In genomic region chr2:143553261-143553660, GRCh38 we compare ENCODE assay signal across 16 cellular contexts.
DNase-seq lines count a peak whose midpoint lies in the region; ATAC-seq lines count a peak whose summit lies in the region.
"Had no signal": no experiment of that assay in that cellular context is flagged by ENCODE, and none has a peak within 500 bp of the region (broad histone marks: within the 10 kb centered on the region; RNA-seq: fewer than 3 reads in every experiment).

No MANE protein-coding gene starts in this region.

- H3K36me3 Mint-ChIP-seq in activated T-cell treated with anti-CD3 and anti-CD28 coated beads, Interleukin-2, amount 50 U/mL, for 4 hours (ENCODE audit: insufficient read depth) = peaks cover 37% of the 10 kb centered on the region

- H3K4me3 Mint-ChIP-seq in activated T-cell treated with anti-CD3 and anti-CD28 coated beads, Interleukin-2, amount 50 U/mL, for 4 hours = no peak overlapping the region
- H3K4me3 Mint-ChIP-seq in stimulated activated naive CD8-positive, alpha-beta T cell treated with anti-CD3 and anti-CD28 coated beads, Interleukin-15, amount 100 ng/mL, for 72 hours = no peak overlapping the region
- H3K4me3 Mint-ChIP-seq: GM23338, natural killer cell had no signal

- H3K4me1 Mint-ChIP-seq in activated T-cell treated with anti-CD3 and anti-CD28 coated beads, Interleukin-2, amount 50 U/mL, for 4 hours (ENCODE audit: low read depth) = peaks cover 6% of the 10 kb centered on the region
- H3K4me1 Mint-ChIP-seq in stimulated activated naive CD8-positive, alpha-beta T cell treated with anti-CD3 and anti-CD28 coated beads, Interleukin-15, amount 100 ng/mL, for 72 hours = peaks cover 9% of the 10 kb centered on the region
- H3K4me1 Mint-ChIP-seq: GM23338 had no signal

- DNase-seq in stimulated activated CD4-positive, alpha-beta T cell treated with anti-CD3 and anti-CD28 coated beads, Interleukin-12 subunit alpha, Interleukin-12 subunit beta, amount 100 ng/mL, for 48 hours (ENCODE audit: low read depth in 2 of 3, low spot score in 1 of 3) = peak in 2 of 3 donors; percentile 8 to 16
- DNase-seq in stimulated activated CD4-positive, alpha-beta T cell treated with anti-CD3 and anti-CD28 coated beads, Interleukin-12 subunit alpha, Interleukin-12 subunit beta, amount 100 ng/mL, for 4 hours = no peak
- no peak for DNase-seq in activated T-cell treated with anti-CD3 and anti-CD28 coated beads, Interleukin-2, amount 50 U/mL, for 4 hours
- peak in 1 of 2 donors; percentile 28 for DNase-seq in stimulated activated naive CD8-positive, alpha-beta T cell treated with anti-CD3 and anti-CD28 coated beads, Interleukin-15, amount 100 ng/mL, for 72 hours
- DNase-seq in AG08396 (ENCODE audit: low spot score) (no peak), substantia nigra (lab: John Stamatoyannopoulos, UW) (no peak), NCI-H1417 (lab: John Stamatoyannopoulos, UW) (no peak)
- DNase-seq: activated CD4-positive, alpha-beta T cell treated with anti-CD3 and anti-CD28 coated beads, Interleukin-2, amount 50 U/mL, for 1 hour; aorta; effector CD8-positive, alpha-beta T cell; glutamatergic neuron; left colon; natural killer cell; NCI-H2081 treated with DMSO at 0.1 percent for 48 hours had no signal

- no peak overlapping the region for H3K27ac ChIP-seq in substantia nigra (ENCODE audit: low read depth, low read length, poor library complexity, severe bottlenecking)

- H3K9me3 Mint-ChIP-seq in activated T-cell treated with anti-CD3 and anti-CD28 coated beads, Interleukin-2, amount 50 U/mL, for 4 hours = no peaks in the 10 kb centered on the region
- no peaks in the 10 kb centered on the region for H3K9me3 Mint-ChIP-seq in stimulated activated naive CD8-positive, alpha-beta T cell treated with anti-CD3 and anti-CD28 coated beads, Interleukin-15, amount 100 ng/mL, for 72 hours
- H3K9me3 Mint-ChIP-seq: natural killer cell had no signal

- ATAC-seq in HG02870 (IDR thresholded peaks at IDR 0.05; ENCODE audit: unreplicated experiment) = peak; percentile 96
- peak; percentile 93 to 95 for ATAC-seq in activated T-cell treated with anti-CD3 and anti-CD28 coated beads, Interleukin-2, amount 50 U/mL, for 4 hours
- ATAC-seq in stimulated activated naive CD8-positive, alpha-beta T cell treated with anti-CD3 and anti-CD28 coated beads, Interleukin-15, amount 100 ng/mL, for 72 hours = peak; percentile 98
- ATAC-seq: GM23338, left colon, natural killer cell had no signal

- no peaks in the 10 kb centered on the region for H3K27me3 Mint-ChIP-seq in activated T-cell treated with anti-CD3 and anti-CD28 coated beads, Interleukin-2, amount 50 U/mL, for 4 hours (ENCODE audit: low read depth)
- H3K27me3 Mint-ChIP-seq in stimulated activated naive CD8-positive, alpha-beta T cell treated with anti-CD3 and anti-CD28 coated beads, Interleukin-15, amount 100 ng/mL, for 72 hours = no peaks in the 10 kb centered on the region

- H3K27ac Mint-ChIP-seq in stimulated activated naive CD8-positive, alpha-beta T cell treated with anti-CD3 and anti-CD28 coated beads, Interleukin-15, amount 100 ng/mL, for 72 hours = no peak overlapping the region
- H3K27ac Mint-ChIP-seq: GM23338, natural killer cell had no signal

Comparison
In these comparisons a context has a peak if more than half of its experiments do, and no peak if none do; other contexts are left out.
1. DNase-seq: peak in stimulated activated CD4-positive, alpha-beta T cell treated with anti-CD3 and anti-CD28 coated beads, Interleukin-12 subunit alpha, Interleukin-12 subunit beta, amount 100 ng/mL, for 48 hours (2 of 3); none in stimulated activated CD4-positive, alpha-beta T cell treated with anti-CD3 and anti-CD28 coated beads, Interleukin-12 subunit alpha, Interleukin-12 subunit beta, amount 100 ng/mL, for 4 hours (single experiment), activated T-cell treated with anti-CD3 and anti-CD28 coated beads, Interleukin-2, amount 50 U/mL, for 4 hours (single experiment), AG08396 (single experiment), substantia nigra (0 of 49) and NCI-H1417 (0 of 3).
2. Peak in every context shown above with its lines, with median percentiles within 50 percentile points of each other: ATAC-seq.